18 cellular contexts compared by ENCODE assay signal in genomic region chr16:12548270-12548983, GRCh38.
DNase-seq lines count a peak whose midpoint lies in the region; ATAC-seq and TF ChIP-seq lines count a peak whose summit lies in the region.
"Had no signal": no experiment of that assay in that cellular context is flagged by ENCODE, and none has a peak within 500 bp of the region (broad histone marks: within the 10 kb centered on the region; RNA-seq: fewer than 3 reads in every experiment).

No MANE protein-coding gene starts in this region.

- peak; percentile 78 for DNase-seq in GM12865 (ENCODE audit: low read depth)
- DNase-seq in activated T-helper 1 cell treated with anti-CD3 and anti-CD28 coated beads, Interleukin-12 subunit alpha, Interleukin-12 subunit beta, Interleukin-2, Interleukin-4 antibody, amounts not matched to agents 30 ng/mL and 10 ng/mL and 1 ng/mL, durations not matched to agents 14 hours and 24 hours and 36 hours (ENCODE audit: low spot score) = no peak
- no peak for DNase-seq in OCI-M1 (lab: John Stamatoyannopoulos, UW)
- DNase-seq in NCI-H748 treated with DMSO at 0.1 percent for 48 hours (lab: John Stamatoyannopoulos, UW) = no peak
- DNase-seq: activated CD4-positive, alpha-beta T cell treated with anti-CD3 and anti-CD28 coated beads for 1 hour; activated T-cell treated with anti-CD3 and anti-CD28 coated beads, Interleukin-2, amount 50 U/mL, for 4 hours; cerebellar nuclear complex; DMS53; gastrocnemius medialis; MG63; NCI-H2029; NCI-H69; spleen had no signal

- H3K9me3 Mint-ChIP-seq in activated T-helper 1 cell treated with anti-CD3 and anti-CD28 coated beads, Interleukin-12 subunit alpha, Interleukin-12 subunit beta, Interleukin-2, Interleukin-4 antibody, amounts not matched to agents 30 ng/mL and 10 ng/mL and 1 ng/mL, durations not matched to agents 14 hours and 24 hours and 36 hours = no peaks in the 10 kb centered on the region
- H3K9me3 Mint-ChIP-seq: activated T-cell treated with anti-CD3 and anti-CD28 coated beads, Interleukin-2, amount 50 U/mL, for 4 hours had no signal

- H3K4me3 ChIP-seq in GM12865 (ENCODE audit: low read depth, low read length) = no peak overlapping the region
- H3K4me3 ChIP-seq: gastrocnemius medialis, MG63, spleen, vagina had no signal

- TF ChIP-seq CTCF in GM12865 (IDR thresholded peaks at IDR 0.05; ENCODE audit: insufficient read depth, low read depth, low read length, missing control alignments) = no peak

- intact Hi-C loops in activated T-helper 1 cell treated with anti-CD3 and anti-CD28 coated beads, Interleukin-12 subunit alpha, Interleukin-12 subunit beta, Interleukin-2, Interleukin-4 antibody, amounts not matched to agents 30 ng/mL and 10 ng/mL and 1 ng/mL, durations not matched to agents 14 hours and 24 hours and 36 hours (cut with micrococcal nuclease) = no loop called here

- H3K27ac Mint-ChIP-seq in activated T-helper 1 cell treated with anti-CD3 and anti-CD28 coated beads, Interleukin-12 subunit alpha, Interleukin-12 subunit beta, Interleukin-2, Interleukin-4 antibody, amounts not matched to agents 30 ng/mL and 10 ng/mL and 1 ng/mL, durations not matched to agents 14 hours and 24 hours and 36 hours = peak overlapping the region; percentile 53

- H3K27me3 Mint-ChIP-seq in activated T-helper 1 cell treated with anti-CD3 and anti-CD28 coated beads, Interleukin-12 subunit alpha, Interleukin-12 subunit beta, Interleukin-2, Interleukin-4 antibody, amounts not matched to agents 30 ng/mL and 10 ng/mL and 1 ng/mL, durations not matched to agents 14 hours and 24 hours and 36 hours (ENCODE audit: insufficient read depth) = no peaks in the 10 kb centered on the region

- H3K4me1 Mint-ChIP-seq in activated T-helper 1 cell treated with anti-CD3 and anti-CD28 coated beads, Interleukin-12 subunit alpha, Interleukin-12 subunit beta, Interleukin-2, Interleukin-4 antibody, amounts not matched to agents 30 ng/mL and 10 ng/mL and 1 ng/mL, durations not matched to agents 14 hours and 24 hours and 36 hours (ENCODE audit: low read depth) = peaks cover 100% of the 10 kb centered on the region

- H3K4me3 Mint-ChIP-seq in activated T-helper 1 cell treated with anti-CD3 and anti-CD28 coated beads, Interleukin-12 subunit alpha, Interleukin-12 subunit beta, Interleukin-2, Interleukin-4 antibody, amounts not matched to agents 30 ng/mL and 10 ng/mL and 1 ng/mL, durations not matched to agents 14 hours and 24 hours and 36 hours = peak overlapping the region; percentile 35
- H3K4me3 Mint-ChIP-seq: activated T-cell treated with anti-CD3 and anti-CD28 coated beads, Interleukin-2, amount 50 U/mL, for 4 hours had no signal

- ATAC-seq in GM19023 (IDR thresholded peaks at IDR 0.05; ENCODE audit: unreplicated experiment) (peak; percentile 34), HG02678 (IDR thresholded peaks at IDR 0.05; ENCODE audit: unreplicated experiment) (peak; percentile 50), GM19324 (IDR thresholded peaks at IDR 0.05; ENCODE audit: low FRiP score, unreplicated experiment) (no peak)
- ATAC-seq: activated T-cell treated with anti-CD3 and anti-CD28 coated beads, Interleukin-2, amount 50 U/mL, for 4 hours; gastrocnemius medialis; HCT116 had no signal

- peaks cover 21% of the 10 kb centered on the region for H3K36me3 Mint-ChIP-seq in activated T-helper 1 cell treated with anti-CD3 and anti-CD28 coated beads, Interleukin-12 subunit alpha, Interleukin-12 subunit beta, Interleukin-2, Interleukin-4 antibody, amounts not matched to agents 30 ng/mL and 10 ng/mL and 1 ng/mL, durations not matched to agents 14 hours and 24 hours and 36 hours (ENCODE audit: low read depth)
